ENCODE assay signal across 8 cellular contexts in genomic region chr4:79439489-79439888, GRCh38. TPM values are rescaled to one million over a fixed set of nuclear protein-coding genes. Genes with fewer than 3 reads are reported as not detected.
"Had no signal": no experiment of that assay in that cellular context is flagged by ENCODE, and none has a peak within 500 bp of the region (broad histone marks: within the 10 kb centered on the region; RNA-seq: fewer than 3 reads in every experiment).

No MANE protein-coding gene starts in this region.

- H3K4me3 ChIP-seq: GM12878 had no signal

- FAIRE-seq: GM12878, GM12891, GM12892, GM18507, GM19239 had no signal

- DNase-seq: GDM1, GF-D8 had no signal

- ATAC-seq: GM12878 had no signal

RNA-seq across cellular contexts. Expression of gene GK2, which starts 31.5 kb away (rescaled TPM):
- total RNA-seq: G401, GM12878 had no signal
- polyA plus RNA-seq: GM12878 had no signal
